Comparison of ENCODE assay signal across 1 cellular context in genomic region chr10:130138479-130138866, GRCh38.
TF ChIP-seq lines count a peak whose summit lies in the region.

No MANE protein-coding gene starts in this region.

TF ChIP-seq in K562, 482 proteins besides CTCF, POLR2A, EP300 and RAD21 (continued from another document and continues in another):
- no peak for TF ChIP-seq OTX1 (CRISPR knock-in tag; IDR thresholded peaks at IDR 0.05)
- TF ChIP-seq JUN (IDR thresholded peaks at IDR 0.05; ENCODE audit: borderline replicate concordance, low read depth, low read length): peak; percentile 79
- TF ChIP-seq JUN (CRISPR knock-in tag; IDR thresholded peaks at IDR 0.05; ENCODE audit: borderline replicate concordance): no peak
- TF ChIP-seq ZNF398 (CRISPR knock-in tag; IDR thresholded peaks at IDR 0.05): no peak
- no peak for TF ChIP-seq ZKSCAN1 (IDR thresholded peaks at IDR 0.05; ENCODE audit: low read depth, low read length)
- TF ChIP-seq NFE2 (IDR thresholded peaks at IDR 0.05; ENCODE audit: low read depth): peak; percentile 56; the same call in 1 of the 2 replicates
- no peak for TF ChIP-seq RBM34 (IDR thresholded peaks at IDR 0.05; ENCODE audit: borderline replicate concordance, insufficient read depth, low read length)
- TF ChIP-seq ZNF764 (CRISPR knock-in tag; IDR thresholded peaks at IDR 0.05; ENCODE audit: low read depth): no peak
- 0 out of 2 replicates have a peak, but pooled peaks have one; percentile 13 for TF ChIP-seq ZEB2 (IDR thresholded peaks at IDR 0.05)
- no peak for TF ChIP-seq XRCC4 (IDR thresholded peaks at IDR 0.05; ENCODE audit: extremely low read depth, insufficient read depth, insufficient read length)
- TF ChIP-seq RNF2 (IDR thresholded peaks at IDR 0.05): no peak
- peak; percentile 91 for TF ChIP-seq ATF3 (IDR thresholded peaks at IDR 0.05)
- TF ChIP-seq ATF3 (CRISPR knock-in tag; conservative IDR thresholded peaks at IDR 0.05): no peak
- no peak for TF ChIP-seq ZNF12 (CRISPR knock-in tag; IDR thresholded peaks at IDR 0.05)
- TF ChIP-seq POU5F1 (IDR thresholded peaks at IDR 0.05; ENCODE audit: borderline replicate concordance, low read depth, low read length, partially characterized antibody): no peak
- TF ChIP-seq MXD1 (CRISPR knock-in tag; IDR thresholded peaks at IDR 0.05; ENCODE audit: borderline replicate concordance, poor library complexity, severe bottlenecking): no peak
- no peak for TF ChIP-seq IRF2 (CRISPR knock-in tag; IDR thresholded peaks at IDR 0.05)
- TF ChIP-seq DPF2 (IDR thresholded peaks at IDR 0.05): peak; percentile 61; the same call in 1 of the 2 replicates
- no peak for TF ChIP-seq GABPB1 (CRISPR knock-in tag; IDR thresholded peaks at IDR 0.05)
- no peak for TF ChIP-seq FOXJ2 (tag; IDR thresholded peaks at IDR 0.05)
- TF ChIP-seq USF2 (CRISPR knock-in tag; IDR thresholded peaks at IDR 0.05): peak; percentile 46; the same call in 1 of the 2 replicates
- TF ChIP-seq CBX2 (IDR thresholded peaks at IDR 0.05; ENCODE audit: insufficient read depth, low read length, poor library complexity, severe bottlenecking): no peak
- TF ChIP-seq SP1 (CRISPR knock-in tag; IDR thresholded peaks at IDR 0.05): no peak
- 0 out of 2 replicates have a peak, but pooled peaks have one; percentile 24 for TF ChIP-seq CTBP1 (IDR thresholded peaks at IDR 0.05; ENCODE audit: borderline replicate concordance)
- no peak for TF ChIP-seq LCOR (CRISPR knock-in tag; IDR thresholded peaks at IDR 0.05)
- no peak for TF ChIP-seq CBX5 (IDR thresholded peaks at IDR 0.05; ENCODE audit: borderline replicate concordance, low read depth)
- no peak for TF ChIP-seq ZNF311 (CRISPR knock-in tag; IDR thresholded peaks at IDR 0.05)
- no peak for TF ChIP-seq RBM22 (IDR thresholded peaks at IDR 0.05; ENCODE audit: low read depth, low read length, poor library complexity, severe bottlenecking)
- peak; percentile 62 for TF ChIP-seq FOS (IDR thresholded peaks at IDR 0.05; ENCODE audit: extremely low read depth, insufficient read length)
- TF ChIP-seq GTF2F1 (IDR thresholded peaks at IDR 0.05; ENCODE audit: low read depth, low read length): no peak
- no peak for TF ChIP-seq HMBOX1 (IDR thresholded peaks at IDR 0.05)
- no peak for TF ChIP-seq ZNF165 (CRISPR knock-in tag; IDR thresholded peaks at IDR 0.05; ENCODE audit: borderline replicate concordance)
- no peak for TF ChIP-seq POLR3G (IDR thresholded peaks at IDR 0.05; ENCODE audit: extremely low read depth, insufficient read length, insufficient replicate concordance)
- no peak for TF ChIP-seq SIRT6 (IDR thresholded peaks at IDR 0.05; ENCODE audit: low read depth, low read length)
- TF ChIP-seq ETV5 (CRISPR knock-in tag; IDR thresholded peaks at IDR 0.05; ENCODE audit: low read depth): no peak
- TF ChIP-seq RBM17 (IDR thresholded peaks at IDR 0.05; ENCODE audit: borderline replicate concordance, low read depth, low read length): no peak
- TF ChIP-seq ZBTB2 (IDR thresholded peaks at IDR 0.05): no peak
- TF ChIP-seq THRAP3 (IDR thresholded peaks at IDR 0.05; ENCODE audit: borderline replicate concordance): no peak
- TF ChIP-seq ZNF277 (CRISPR knock-in tag; IDR thresholded peaks at IDR 0.05; ENCODE audit: borderline replicate concordance): no peak
- no peak for TF ChIP-seq MCM5 (IDR thresholded peaks at IDR 0.05; ENCODE audit: low read depth)
- no peak for TF ChIP-seq NCOR1 (IDR thresholded peaks at IDR 0.05)
- no peak for TF ChIP-seq E2F8 (IDR thresholded peaks at IDR 0.05; ENCODE audit: low read depth, partially characterized antibody)
- TF ChIP-seq SAP30 (IDR thresholded peaks at IDR 0.05; ENCODE audit: borderline replicate concordance, insufficient read depth, low read depth, low read length, poor library complexity, severe bottlenecking): no peak
- no peak for TF ChIP-seq MBD2 (IDR thresholded peaks at IDR 0.05; ENCODE audit: borderline replicate concordance, low read depth)
- TF ChIP-seq THRA (IDR thresholded peaks at IDR 0.05): no peak
- no peak for TF ChIP-seq ZBTB1 (CRISPR knock-in tag; IDR thresholded peaks at IDR 0.05; ENCODE audit: borderline replicate concordance, low read depth)
- no peak for TF ChIP-seq TRIM28 (IDR thresholded peaks at IDR 0.05)
- TF ChIP-seq ZNF134 (CRISPR knock-in tag; conservative IDR thresholded peaks at IDR 0.05): no peak
- no peak for TF ChIP-seq BRD9 (IDR thresholded peaks at IDR 0.05; ENCODE audit: low read depth, partially characterized antibody)
- no peak for TF ChIP-seq DEAF1 (CRISPR knock-in tag; IDR thresholded peaks at IDR 0.05)
- no peak for TF ChIP-seq NEUROD1 (IDR thresholded peaks at IDR 0.05; ENCODE audit: borderline replicate concordance, low read depth, low read length, partially characterized antibody)
- peak; percentile 62; the same call in 1 of the 2 replicates for TF ChIP-seq RAD51 (IDR thresholded peaks at IDR 0.05; ENCODE audit: borderline replicate concordance, low read depth)
- no peak for TF ChIP-seq ZNF644 (tag; IDR thresholded peaks at IDR 0.05; ENCODE audit: low read depth)
- TF ChIP-seq ZHX1 (conservative IDR thresholded peaks at IDR 0.05; ENCODE audit: low read length): no peak
